17 cellular contexts compared by ENCODE assay signal in the genomic region with DNA sequence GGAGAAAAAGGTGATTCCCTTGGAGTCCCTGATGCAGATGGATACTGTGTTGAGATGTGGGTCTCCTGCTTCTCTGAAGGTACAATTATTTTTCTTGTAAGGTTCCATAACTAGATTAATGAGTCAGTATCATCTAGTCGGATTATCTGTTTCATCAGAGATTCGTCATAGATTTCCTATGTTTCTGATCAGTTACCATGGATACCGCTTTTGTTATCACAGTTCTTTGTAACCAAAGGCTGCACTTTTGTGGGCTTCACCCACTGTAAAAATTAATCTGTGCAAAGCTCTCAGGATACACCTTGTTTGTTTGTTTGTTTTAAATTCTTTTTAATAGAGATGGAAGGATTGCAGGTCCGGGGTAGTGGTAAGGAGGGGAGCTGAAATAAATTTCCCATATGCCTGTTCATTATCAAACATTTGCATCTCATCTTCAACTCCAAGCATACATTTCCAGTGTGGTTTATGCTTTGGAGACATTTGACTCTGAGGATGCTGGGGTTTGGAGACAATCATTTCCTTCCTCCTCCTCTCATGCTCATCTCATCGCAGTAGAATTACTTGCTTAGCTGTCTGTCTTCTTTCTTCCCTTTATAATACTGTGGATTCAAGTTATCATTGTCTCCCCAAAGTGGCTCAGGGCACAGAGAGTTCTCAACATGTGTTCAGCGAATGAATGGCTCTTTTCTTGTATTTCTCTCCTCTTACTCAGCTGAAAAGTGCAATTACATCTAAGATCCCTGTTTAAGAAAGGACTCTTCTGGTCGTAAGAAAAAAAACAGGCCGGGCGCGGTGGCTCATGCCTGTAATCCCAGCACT. TPM values are rescaled to one million over a fixed set of nuclear protein-coding genes. Genes with fewer than 3 reads are reported as not detected.
DNase-seq lines count a peak whose midpoint lies in the region; ATAC-seq and TF ChIP-seq lines count a peak whose summit lies in the region.
"Had no signal": no experiment of that assay in that cellular context is flagged by ENCODE, and none has a peak within 500 bp of the region (broad histone marks: within the 10 kb centered on the region; RNA-seq: fewer than 3 reads in every experiment).

No MANE protein-coding gene starts in this region.

- ATAC-seq in GM21360 (IDR thresholded peaks at IDR 0.05; ENCODE audit: unreplicated experiment), result no peak
- ATAC-seq in stimulated activated memory B cell treated with anti-CD40 and anti-IgM and Interleukin-4, amounts not matched to agents 10 μg/mL and 1 μg/mL and 100 μg/mL, for 72 hours, result no peak
- ATAC-seq in HG03442 (IDR thresholded peaks at IDR 0.05; ENCODE audit: unreplicated experiment), result no peak
- ATAC-seq: heart left ventricle, Right ventricle myocardium inferior had no signal

- H3K27me3 Mint-ChIP-seq in endodermal cell (ENCODE audit: insufficient read depth) (peaks cover 7% of the 10 kb centered on the region), neural progenitor cell (ENCODE audit: insufficient read depth, low read depth) (peaks cover 7% of the 10 kb centered on the region)
- no peaks in the 10 kb centered on the region for H3K27me3 Mint-ChIP-seq in stimulated activated memory B cell treated with anti-CD40 and anti-IgM and Interleukin-4, amounts not matched to agents 10 μg/mL and 1 μg/mL and 100 μg/mL, for 72 hours

- no peaks in the 10 kb centered on the region for H3K79me2 ChIP-seq in neural progenitor cell (ENCODE audit: low read depth)
- H3K79me2 ChIP-seq: parathyroid adenoma had no signal

- H4K20me1 ChIP-seq in neural progenitor cell (ENCODE audit: low read depth), result no peaks in the 10 kb centered on the region

- H3K9me3 Mint-ChIP-seq in endodermal cell (no peaks in the 10 kb centered on the region), neural progenitor cell (no peaks in the 10 kb centered on the region)
- no peaks in the 10 kb centered on the region for H3K9me3 Mint-ChIP-seq in stimulated activated memory B cell treated with anti-CD40 and anti-IgM and Interleukin-4, amounts not matched to agents 10 μg/mL and 1 μg/mL and 100 μg/mL, for 72 hours
- H3K9me3 Mint-ChIP-seq: activated T-cell treated with anti-CD3 and anti-CD28 coated beads, Interleukin-2, amount 50 U/mL, for 24 hours had no signal

- H3K4me1 ChIP-seq in ES-I3 (ENCODE audit: insufficient read depth, low read length), result no peaks in the 10 kb centered on the region; the same call in 1 of the 2 replicates
- H3K4me1 ChIP-seq in endodermal cell (ENCODE audit: control insufficient read depth, insufficient read depth, low read length), result no peaks in the 10 kb centered on the region
- peaks cover 2% of the 10 kb centered on the region for H3K4me1 ChIP-seq in neural progenitor cell
- H3K4me1 ChIP-seq in BE2C, result no peaks in the 10 kb centered on the region
- H3K4me1 ChIP-seq: heart left ventricle, parathyroid adenoma, suprapubic skin had no signal

- H3K27ac ChIP-seq in endodermal cell (ENCODE audit: low read depth, low read length) (no peak overlapping the region), neural progenitor cell (no peak overlapping the region)
- H3K27ac ChIP-seq: heart left ventricle, parathyroid adenoma, suprapubic skin had no signal

- H3K4me3 ChIP-seq in endodermal cell (ENCODE audit: low read length), result no peak overlapping the region
- H3K4me3 ChIP-seq in neural progenitor cell, result no peak overlapping the region
- H3K4me3 ChIP-seq in BE2C (ENCODE audit: low read depth, low read length), result no peak overlapping the region
- H3K4me3 ChIP-seq: heart left ventricle, suprapubic skin had no signal

- H3K9me3 ChIP-seq in ES-I3 (ENCODE audit: control insufficient read depth, insufficient read depth, low read length) (no peaks in the 10 kb centered on the region), endodermal cell (ENCODE audit: control insufficient read depth, low read length) (no peaks in the 10 kb centered on the region), neural progenitor cell (ENCODE audit: low read depth) (no peaks in the 10 kb centered on the region), BE2C (no peaks in the 10 kb centered on the region)
- H3K9me3 ChIP-seq: heart left ventricle, suprapubic skin had no signal

- H2AFZ ChIP-seq in neural progenitor cell (replicated peaks), result peak overlapping the region; percentile 3
- H2AFZ ChIP-seq: parathyroid adenoma had no signal

- H3F3A ChIP-seq in neural progenitor cell (ENCODE audit: low read depth), result peaks cover 15% of the 10 kb centered on the region

- no peaks in the 10 kb centered on the region for H3K27me3 ChIP-seq in endodermal cell (ENCODE audit: control insufficient read depth, insufficient read depth, low read length, poor library complexity, severe bottlenecking)
- H3K27me3 ChIP-seq in neural progenitor cell, result no peaks in the 10 kb centered on the region
- H3K27me3 ChIP-seq in BE2C, result no peaks in the 10 kb centered on the region
- H3K27me3 ChIP-seq: heart left ventricle, suprapubic skin had no signal

- TF ChIP-seq CTCF in endodermal cell (conservative IDR thresholded peaks at IDR 0.05) (no peak), neural progenitor cell (IDR thresholded peaks at IDR 0.05) (no peak), BE2C (IDR thresholded peaks at IDR 0.05; ENCODE audit: low read depth, low read length) (no peak)

- H3K4me2 ChIP-seq in neural progenitor cell, result peak overlapping the region; percentile 59

- DNase-seq in RPMI7951 (ENCODE audit: low read depth) (peak; percentile 52), endodermal cell (no peak), neural progenitor cell (ENCODE audit: low spot score) (no peak), BE2C (no peak)
- DNase-seq: activated CD4-positive, alpha-beta T cell treated with anti-CD3 and anti-CD28 coated beads, Interleukin-2, amount 50 U/mL, for 1 hour; activated T-cell treated with anti-CD3 and anti-CD28 coated beads, Interleukin-2, amount 50 U/mL, for 24 hours; cerebellar nuclear complex; heart left ventricle; NCI-H774; stimulated activated CD4-positive, alpha-beta T cell treated with anti-CD3 and anti-CD28 coated beads, Interleukin-12 subunit alpha, Interleukin-12 subunit beta, amount 100 ng/mL, for 4 hours had no signal

- H3K9ac ChIP-seq in ES-I3 (ENCODE audit: low read depth, low read length) (peak overlapping the region; percentile 18; the same call in 1 of the 2 replicates), endodermal cell (ENCODE audit: extremely low read depth, low read length, poor library complexity, severe bottlenecking) (no peak overlapping the region), neural progenitor cell (no peak overlapping the region)
- H3K9ac ChIP-seq: parathyroid adenoma had no signal

- H3K4me3 Mint-ChIP-seq in endodermal cell, result peak overlapping the region; percentile 34
- H3K4me3 Mint-ChIP-seq in neural progenitor cell, result no peak overlapping the region
- no peak overlapping the region for H3K4me3 Mint-ChIP-seq in stimulated activated memory B cell treated with anti-CD40 and anti-IgM and Interleukin-4, amounts not matched to agents 10 μg/mL and 1 μg/mL and 100 μg/mL, for 72 hours
- H3K4me3 Mint-ChIP-seq: activated T-cell treated with anti-CD3 and anti-CD28 coated beads, Interleukin-2, amount 50 U/mL, for 24 hours had no signal

- H3K4me1 Mint-ChIP-seq in endodermal cell, result no peaks in the 10 kb centered on the region
- peaks cover 15% of the 10 kb centered on the region for H3K4me1 Mint-ChIP-seq in neural progenitor cell
- H3K4me1 Mint-ChIP-seq in stimulated activated memory B cell treated with anti-CD40 and anti-IgM and Interleukin-4, amounts not matched to agents 10 μg/mL and 1 μg/mL and 100 μg/mL, for 72 hours, result no peaks in the 10 kb centered on the region

- no peaks in the 10 kb centered on the region for H3K36me3 Mint-ChIP-seq in endodermal cell (ENCODE audit: low read depth)
- no peaks in the 10 kb centered on the region for H3K36me3 Mint-ChIP-seq in neural progenitor cell
- no peaks in the 10 kb centered on the region for H3K36me3 Mint-ChIP-seq in stimulated activated memory B cell treated with anti-CD40 and anti-IgM and Interleukin-4, amounts not matched to agents 10 μg/mL and 1 μg/mL and 100 μg/mL, for 72 hours

- H3K36me3 ChIP-seq in ES-I3 (ENCODE audit: insufficient read depth, low read length), result no peaks in the 10 kb centered on the region
- no peaks in the 10 kb centered on the region for H3K36me3 ChIP-seq in endodermal cell (ENCODE audit: control insufficient read depth, insufficient read depth, low read length)
- no peaks in the 10 kb centered on the region for H3K36me3 ChIP-seq in neural progenitor cell
- H3K36me3 ChIP-seq in BE2C, result no peaks in the 10 kb centered on the region
- H3K36me3 ChIP-seq: heart left ventricle, suprapubic skin had no signal

- 90 to 94% methylated on average over 4 to 9 of the region's 10 CpGs for WGBS in endodermal cell (ENCODE audit: insufficient coverage in 1 of 2, insufficient read length in 1 of 2), 2 experiments

- H3K27ac Mint-ChIP-seq in endodermal cell (no peak overlapping the region), neural progenitor cell (no peak overlapping the region)
- no peak overlapping the region for H3K27ac Mint-ChIP-seq in stimulated activated memory B cell treated with anti-CD40 and anti-IgM and Interleukin-4, amounts not matched to agents 10 μg/mL and 1 μg/mL and 100 μg/mL, for 72 hours
- H3K27ac Mint-ChIP-seq: activated T-cell treated with anti-CD3 and anti-CD28 coated beads, Interleukin-2, amount 50 U/mL, for 24 hours had no signal

RNA-seq across cellular contexts. Expression of gene DNAJC11, which starts 33.2 kb away (rescaled TPM):
- total RNA-seq in RPMI7951 (2014; rRNA removed; shearing (Covaris generic)), result 18.2 and 24.6 TPM in 2 replicates
- 10 to 100 TPM; 64.7 to 71.1 TPM for total RNA-seq in endodermal cell
- 39.6 TPM for polyA plus RNA-seq in endodermal cell (2013, experiment 1 of 2)
- 37.1 TPM for polyA plus RNA-seq in endodermal cell (2013, experiment 2 of 2)
- total RNA-seq in neural progenitor cell (ENCODE audit: low replicate concordance), result 39.4 and 47.6 TPM in 2 replicates
- 74.8 TPM for polyA plus RNA-seq in BE2C (2012; ENCODE audit: insufficient read depth, insufficient read length, low read depth)

RNA-seq across cellular contexts. Expression of gene CAMTA1, which starts 50.5 kb away (rescaled TPM):
- total RNA-seq in RPMI7951 (2014; rRNA removed; shearing (Covaris generic)), result 86.7 and 91.0 TPM in 2 replicates
- total RNA-seq in endodermal cell, result 100 to 1,000 TPM; 123 to 137 TPM
- 157 TPM for polyA plus RNA-seq in endodermal cell (2013, experiment 1 of 2)
- 138 TPM for polyA plus RNA-seq in endodermal cell (2013, experiment 2 of 2)
- 161 and 268 TPM in 2 replicates for total RNA-seq in neural progenitor cell (ENCODE audit: low replicate concordance)
- 61.8 TPM for polyA plus RNA-seq in BE2C (2012; ENCODE audit: insufficient read depth, insufficient read length, low read depth)
